Comparison of ENCODE assay signal across 15 cellular contexts in the genomic region with DNA sequence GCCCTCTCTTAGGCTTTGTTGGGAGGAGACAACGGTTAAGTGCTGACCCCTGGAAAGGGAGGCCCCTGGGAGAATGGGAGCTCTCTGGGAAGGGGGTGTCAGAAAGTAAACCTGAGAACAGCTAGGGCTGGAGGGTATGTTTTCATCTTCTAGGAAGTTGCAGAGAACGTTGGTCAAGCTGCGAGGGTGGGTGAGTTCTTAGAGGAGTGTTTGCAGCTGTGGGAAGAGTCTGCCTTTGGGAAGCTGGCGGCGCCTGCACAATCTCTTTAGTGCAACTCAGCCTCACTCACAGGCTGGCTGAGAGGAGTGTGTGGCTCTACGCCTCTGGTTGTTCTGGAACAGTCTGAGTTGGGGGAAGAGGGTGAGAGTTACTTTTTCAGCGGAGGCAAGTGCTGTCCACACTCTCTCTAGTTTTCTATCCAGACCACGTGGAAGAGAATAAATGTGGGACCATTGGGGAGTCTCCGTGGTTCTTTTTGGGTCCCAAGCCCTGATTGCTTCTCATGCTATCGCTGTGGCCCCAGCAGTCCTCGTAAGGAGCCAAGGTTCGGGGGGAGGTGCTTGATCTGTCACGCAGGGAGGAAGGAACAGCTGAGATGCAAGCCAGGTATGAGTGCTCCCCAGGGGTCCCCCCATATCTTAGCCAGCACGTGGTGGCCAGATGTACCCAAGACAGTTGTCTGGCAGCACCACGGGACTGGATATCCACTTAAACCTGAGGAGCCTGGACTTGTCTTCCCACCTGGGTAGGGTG.
DNase-seq lines count a peak whose midpoint lies in the region; ATAC-seq lines count a peak whose summit lies in the region.
"Had no signal": no experiment of that assay in that cellular context is flagged by ENCODE, and none has a peak within 500 bp of the region (broad histone marks: within the 10 kb centered on the region; RNA-seq: fewer than 3 reads in every experiment).

No MANE protein-coding gene starts in this region.

- H3K4me3 Mint-ChIP-seq in activated T-cell treated with anti-CD3 and anti-CD28 coated beads, Interleukin-2, amount 50 U/mL, for 24 hours: no peak overlapping the region
- H3K4me3 Mint-ChIP-seq: activated CD4-positive, alpha-beta memory T cell treated with anti-CD3 and anti-CD28 coated beads, Interleukin-2, amount 10 ng/mL, durations not matched to agents 7 days and 5 days; activated naive CD8-positive, alpha-beta T cell treated with anti-CD3 and anti-CD28 coated beads, Interleukin-2, amount 50 U/mL, for 24 hours had no signal

- ATAC-seq in GM18519 (IDR thresholded peaks at IDR 0.05; ENCODE audit: low FRiP score, unreplicated experiment): peak; percentile 31
- peak; percentile 34 for ATAC-seq in GM21515 (IDR thresholded peaks at IDR 0.05; ENCODE audit: unreplicated experiment)
- peak; percentile 25 for ATAC-seq in HG03066 (IDR thresholded peaks at IDR 0.05; ENCODE audit: low read depth, unreplicated experiment)

- no peaks in the 10 kb centered on the region for H3K4me1 Mint-ChIP-seq in activated T-cell treated with anti-CD3 and anti-CD28 coated beads, Interleukin-2, amount 50 U/mL, for 24 hours (ENCODE audit: low read depth)
- H3K4me1 Mint-ChIP-seq: activated CD4-positive, alpha-beta memory T cell treated with anti-CD3 and anti-CD28 coated beads, Interleukin-2, amount 10 ng/mL, durations not matched to agents 7 days and 5 days; activated naive CD8-positive, alpha-beta T cell treated with anti-CD3 and anti-CD28 coated beads, Interleukin-2, amount 50 U/mL, for 24 hours had no signal

- no peak overlapping the region for H3K27ac Mint-ChIP-seq in activated T-cell treated with anti-CD3 and anti-CD28 coated beads, Interleukin-2, amount 50 U/mL, for 24 hours
- H3K27ac Mint-ChIP-seq: activated CD4-positive, alpha-beta memory T cell treated with anti-CD3 and anti-CD28 coated beads, Interleukin-2, amount 10 ng/mL, durations not matched to agents 7 days and 5 days; activated naive CD8-positive, alpha-beta T cell treated with anti-CD3 and anti-CD28 coated beads, Interleukin-2, amount 50 U/mL, for 24 hours had no signal

- peaks cover 2% of the 10 kb centered on the region for H3K36me3 Mint-ChIP-seq in activated T-cell treated with anti-CD3 and anti-CD28 coated beads, Interleukin-2, amount 50 U/mL, for 24 hours (ENCODE audit: low read depth)

- intact Hi-C loops in posterior cingulate gyrus (cut with DNase I): no loop called here

- DNase-seq in germinal center (ENCODE audit: low spot score) (peak; percentile 39), DMS153 treated with DMSO at 0.1 percent for 48 hours (lab: John Stamatoyannopoulos, UW; ENCODE audit: unreplicated experiment) (no peak), NCI-H2081 treated with DMSO at 0.1 percent for 48 hours (lab: John Stamatoyannopoulos, UW) (no peak), posterior cingulate gyrus (no peak)
- no peak for DNase-seq in activated T-cell treated with anti-CD3 and anti-CD28 coated beads, Interleukin-2, amount 50 U/mL, for 24 hours
- DNase-seq: activated CD4-positive, alpha-beta memory T cell treated with anti-CD3 and anti-CD28 coated beads, Interleukin-2, amount 10 ng/mL, durations not matched to agents 7 days and 5 days; activated naive CD8-positive, alpha-beta T cell treated with anti-CD3 and anti-CD28 coated beads, Interleukin-2, amount 50 U/mL, for 24 hours; effector CD4-positive, alpha-beta T cell; hippocampal formation; midbrain; NCI-H510A had no signal

- H3K27me3 Mint-ChIP-seq in activated T-cell treated with anti-CD3 and anti-CD28 coated beads, Interleukin-2, amount 50 U/mL, for 24 hours: peaks cover 2% of the 10 kb centered on the region
- H3K27me3 Mint-ChIP-seq: activated CD4-positive, alpha-beta memory T cell treated with anti-CD3 and anti-CD28 coated beads, Interleukin-2, amount 10 ng/mL, durations not matched to agents 7 days and 5 days; activated naive CD8-positive, alpha-beta T cell treated with anti-CD3 and anti-CD28 coated beads, Interleukin-2, amount 50 U/mL, for 24 hours; IgD-negative memory B cell had no signal

- peaks cover 9% of the 10 kb centered on the region for H3K9me3 Mint-ChIP-seq in activated T-cell treated with anti-CD3 and anti-CD28 coated beads, Interleukin-2, amount 50 U/mL, for 24 hours
